8 cellular contexts compared by ENCODE assay signal in the genomic region with DNA sequence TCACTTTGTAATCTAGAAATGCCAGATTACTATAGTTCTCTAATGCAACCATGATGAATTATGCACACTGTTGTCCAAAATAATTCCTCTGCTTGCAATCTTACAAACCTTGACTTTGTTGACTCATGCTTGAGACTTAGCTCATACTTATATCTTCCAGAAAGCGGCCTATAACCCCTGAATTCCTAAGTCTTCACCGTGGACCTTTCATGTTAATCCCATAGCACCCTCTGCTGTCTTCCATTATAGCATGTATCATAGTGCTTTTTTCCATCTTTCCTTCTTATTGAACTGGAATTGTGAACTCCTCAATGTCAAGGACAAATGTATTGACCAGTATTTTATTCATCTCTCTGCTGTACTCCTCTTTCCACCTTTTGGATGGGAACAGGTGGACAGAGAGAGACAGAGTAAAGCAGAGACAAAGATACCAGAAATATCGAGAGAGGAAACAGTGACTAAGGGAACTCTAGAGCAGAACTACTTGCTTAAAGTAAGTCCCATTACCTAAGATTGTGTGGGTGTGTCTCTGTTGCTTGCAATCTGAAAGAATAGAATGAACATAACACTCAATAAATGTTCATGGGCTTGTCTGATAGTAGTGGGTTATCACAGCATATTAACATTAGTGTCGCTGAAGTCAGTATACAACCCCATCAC.
DNase-seq lines count a peak whose midpoint lies in the region; ATAC-seq, FAIRE-seq and TF ChIP-seq lines count a peak whose summit lies in the region.

No MANE protein-coding gene starts in this region.

- RAD21 ChIA-PET in GM12878 (lab: Charles Lee; ENCODE audit: unreplicated experiment) = interaction anchor here (1.3 to 1.7 kb wide), 2 partner anchors 161 to 162 kb away, joined by 4 to 7 read pairs; no protein-coding TSS in a partner anchor

- peak; percentile 44 for DNase-seq in AG04449 (ENCODE audit: low read depth, low spot score)
- DNase-seq in LNCaP clone FGC (ENCODE audit: low read depth) = no peak
- DNase-seq in GM12878 (ENCODE audit: low read depth, low spot score) = no peak
- DNase-seq in left kidney (ENCODE audit: low read depth, low spot score) = peak; percentile 62
- DNase-seq in GM19240 (ENCODE audit: insufficient read length, low spot score) = no peak
- no peak for DNase-seq in epidermal melanocyte (ENCODE audit: insufficient read length, low spot score)

- POLR2A ChIA-PET in AG04449 (lab: Yijun Ruan, JAX) = interaction anchor here (0.6 kb wide), 1 partner anchor 110 kb away, joined by 3 read pairs; the partner anchor contains the start of gene LURAP1L
- POLR2A ChIA-PET in GM12878 (lab: Charles Lee) = no interaction called here

- no peak overlapping the region for H2AFZ ChIP-seq in GM12878 (ENCODE audit: control insufficient read depth, low read depth, low read length)

- no peaks in the 10 kb centered on the region for H3K9me3 ChIP-seq in GM12878 (replicated peaks; ENCODE audit: control insufficient read depth, insufficient read depth, low read length)

- H3K27ac ChIP-seq in GM12878 (ENCODE audit: control insufficient read depth, insufficient read depth) = no peak overlapping the region

- CTCF ChIA-PET in AG04449 (lab: Yijun Ruan, JAX) (interaction anchor here (0.6 to 9.0 kb wide), 16 partner anchors 8 to 183 kb away, joined by 3 to 255 read pairs (median 4); partner anchors contain the start of gene LURAP1L), GM12878 (lab: Yijun Ruan, JAX) (interaction anchor here (0.7 to 1.6 kb wide), 7 partner anchors 34 to 166 kb away, joined by 3 to 11 read pairs (median 5); no protein-coding TSS in a partner anchor)

- ATAC-seq in GM12878 = peak; percentile 38; the same call in 2 of the 3 replicates
- no peak for ATAC-seq in HG03571 (IDR thresholded peaks at IDR 0.05; ENCODE audit: unreplicated experiment)
- ATAC-seq in GM18519 (IDR thresholded peaks at IDR 0.05; ENCODE audit: low FRiP score, unreplicated experiment) = no peak

- SMC1A ChIA-PET in GM12878 (lab: Charles Lee; ENCODE audit: uncharacterized antibody, unreplicated experiment) = interaction anchor here (0.7 to 1.2 kb wide), 4 partner anchors 110 to 165 kb away, joined by 3 to 6 read pairs (median 4); partner anchors contain the start of gene LURAP1L

- no peak for TF ChIP-seq POLR2A in GM12878 (IDR thresholded peaks at IDR 0.05; ENCODE audit: low read depth, low read length)

- intact Hi-C loops in GM12878 (cut with micrococcal nuclease; ENCODE audit: unreplicated experiment) = loop anchor here (2.0 kb wide), 1 partner anchor 162 kb away; no protein-coding TSS in a partner anchor

- TF ChIP-seq CTCF in AG04449 (IDR thresholded peaks at IDR 0.05; ENCODE audit: insufficient read depth, low read length, missing control alignments) = peak; percentile 37
- peak; percentile 71 for TF ChIP-seq CTCF in LNCaP clone FGC (IDR thresholded peaks at IDR 0.05; ENCODE audit: control insufficient read depth, extremely low read depth, insufficient read depth)
- TF ChIP-seq CTCF in GM12878 (IDR thresholded peaks at IDR 0.05 in 2 of 3, conservative IDR thresholded peaks at IDR 0.05 in 1 of 3; ENCODE audit: control insufficient read depth in 2 of 3, extremely low read depth in 1 of 3, insufficient read depth in 1 of 3, low read depth in 3 of 3, low read length in 3 of 3) = peak in 2 of 3 experiments; percentile 6 to 40; a peak in 3 of 6 replicates

- H3K4me3 ChIP-seq in AG04449 (ENCODE audit: low read depth, low read length) (no peak overlapping the region), LNCaP clone FGC (ENCODE audit: low read depth, low read length) (no peak overlapping the region), GM12878 (no peak overlapping the region)

- no peaks in the 10 kb centered on the region for H3K36me3 ChIP-seq in GM12878 (ENCODE audit: control insufficient read depth in 2 of 2, insufficient read depth in 2 of 2, low read length in 1 of 2)

- no peak overlapping the region for H3K4me2 ChIP-seq in GM12878 (ENCODE audit: control insufficient read depth, insufficient read depth)

- no peak for TF ChIP-seq EP300 in GM12878 (IDR thresholded peaks at IDR 0.05; ENCODE audit: borderline replicate concordance in 1 of 2, control insufficient read depth in 1 of 2, low read depth in 2 of 2, low read length in 2 of 2)

- 19% methylated on average over 4 of the region's 4 CpGs for whole genome bisulfite sequencing in GM12878 (ENCODE audit: insufficient coverage, insufficient replicate concordance, low lambda C conversion rate, missing lambda C conversion rate)

- H3K4me1 ChIP-seq in GM12878 (ENCODE audit: control insufficient read depth, insufficient read depth, low read length) = no peaks in the 10 kb centered on the region

- H3K27me3 ChIP-seq in GM12878 (replicated peaks in 1 of 2; ENCODE audit: control insufficient read depth in 2 of 2, insufficient read depth in 2 of 2, low read length in 1 of 2) = no peaks in the 10 kb centered on the region

- TF ChIP-seq RAD21 in GM12878 (IDR thresholded peaks at IDR 0.05; ENCODE audit: insufficient read depth, low read depth, low read length) = peak; percentile 39; the same call in 1 of the 2 replicates

- H4K20me1 ChIP-seq in GM12878 (ENCODE audit: control insufficient read depth, insufficient read depth) = no peaks in the 10 kb centered on the region

- no peak for FAIRE-seq in GM12878 (lab: Jason Lieb, UNC)

- no peak overlapping the region for H3K9ac ChIP-seq in GM12878 (ENCODE audit: control insufficient read depth, insufficient read depth, low read length)

- H3K79me2 ChIP-seq in GM12878 (ENCODE audit: control insufficient read depth, insufficient read depth, low read length) = no peaks in the 10 kb centered on the region

- no TSS peak for BruUV-seq in GM12878 (replicated peaks; lab: Mats Ljungman, UMichigan)

- in situ Hi-C loops in GM12878 (cut with MboI) = no loop called here

TF ChIP-seq in GM12878, 131 proteins besides CTCF, POLR2A, EP300 and RAD21:
- TF ChIP-seq SMC3 (IDR thresholded peaks at IDR 0.05; ENCODE audit: borderline replicate concordance, low read length) (peak; percentile 38; the same call in 1 of the 2 replicates), RELA (IDR thresholded peaks at IDR 0.05; ENCODE audit: borderline replicate concordance, partially characterized antibody) (no peak), BMI1 (IDR thresholded peaks at IDR 0.05; ENCODE audit: borderline replicate concordance) (no peak), SMAD1 (IDR thresholded peaks at IDR 0.05; ENCODE audit: low read depth, partially characterized antibody) (no peak), SMAD5 (IDR thresholded peaks at IDR 0.05; ENCODE audit: low read depth) (no peak), BHLHE40 (IDR thresholded peaks at IDR 0.05; ENCODE audit: borderline replicate concordance in 1 of 2, low read depth in 2 of 2, low read length in 1 of 2) (no peak), MXI1 (IDR thresholded peaks at IDR 0.05; ENCODE audit: low read depth, low read length) (no peak)
- TF ChIP-seq, protein P1, sequence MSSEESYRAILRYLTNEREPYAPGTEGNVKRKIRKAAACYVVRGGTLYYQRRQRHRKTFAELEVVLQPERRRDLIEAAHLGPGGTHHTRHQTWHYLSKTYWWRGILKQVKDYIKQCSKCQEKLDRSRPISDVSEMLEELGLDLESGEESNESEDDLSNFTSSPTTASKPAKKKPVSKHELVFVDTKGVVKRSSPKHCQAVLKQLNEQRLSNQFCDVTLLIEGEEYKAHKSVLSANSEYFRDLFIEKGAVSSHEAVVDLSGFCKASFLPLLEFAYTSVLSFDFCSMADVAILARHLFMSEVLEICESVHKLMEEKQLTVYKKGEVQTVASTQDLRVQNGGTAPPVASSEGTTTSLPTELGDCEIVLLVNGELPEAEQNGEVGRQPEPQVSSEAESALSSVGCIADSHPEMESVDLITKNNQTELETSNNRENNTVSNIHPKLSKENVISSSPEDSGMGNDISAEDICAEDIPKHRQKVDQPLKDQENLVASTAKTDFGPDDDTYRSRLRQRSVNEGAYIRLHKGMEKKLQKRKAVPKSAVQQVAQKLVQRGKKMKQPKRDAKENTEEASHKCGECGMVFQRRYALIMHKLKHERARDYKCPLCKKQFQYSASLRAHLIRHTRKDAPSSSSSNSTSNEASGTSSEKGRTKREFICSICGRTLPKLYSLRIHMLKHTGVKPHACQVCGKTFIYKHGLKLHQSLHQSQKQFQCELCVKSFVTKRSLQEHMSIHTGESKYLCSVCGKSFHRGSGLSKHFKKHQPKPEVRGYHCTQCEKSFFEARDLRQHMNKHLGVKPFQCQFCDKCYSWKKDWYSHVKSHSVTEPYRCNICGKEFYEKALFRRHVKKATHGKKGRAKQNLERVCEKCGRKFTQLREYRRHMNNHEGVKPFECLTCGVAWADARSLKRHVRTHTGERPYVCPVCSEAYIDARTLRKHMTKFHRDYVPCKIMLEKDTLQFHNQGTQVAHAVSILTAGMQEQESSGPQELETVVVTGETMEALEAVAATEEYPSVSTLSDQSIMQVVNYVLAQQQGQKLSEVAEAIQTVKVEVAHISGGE (CRISPR knock-in tag; IDR thresholded peaks at IDR 0.05) = no peak

Comparison
In these comparisons a context has a peak if more than half of its experiments do, and no peak if none do; other contexts are left out.
1. DNase-seq: peak in AG04449 (single experiment) and left kidney (single experiment); none in LNCaP clone FGC (single experiment), GM12878 (single experiment), GM19240 (single experiment) and epidermal melanocyte (single experiment).
2. Peak in every context shown above with its lines, with median percentiles within 50 percentile points of each other: CTCF ChIP-seq.